3 cellular contexts compared by ENCODE assay signal in genomic region chr12:12306-12705, GRCh38. TPM values are rescaled to one million over a fixed set of nuclear protein-coding genes. Genes with fewer than 3 reads are reported as not detected.
"Had no signal": no experiment of that assay in that cellular context is flagged by ENCODE, and none has a peak within 500 bp of the region (broad histone marks: within the 10 kb centered on the region; RNA-seq: fewer than 3 reads in every experiment).

No MANE protein-coding gene starts in this region.

RNA-seq across cellular contexts. Expression of gene IQSEC3, which starts 54.3 kb away (rescaled TPM):
- total RNA-seq: IMR-90, M059J, PC-9 had no signal
